In genomic region chr1:70090875-70091274, GRCh38 we compare ENCODE assay signal across 15 cellular contexts.
A peak's percentile ranks its signal among the peaks of the same experiment; 100 is the strongest.
DNase-seq lines count a peak whose midpoint lies in the region; ATAC-seq and TF ChIP-seq lines count a peak whose summit lies in the region.
"Had no signal": no experiment of that assay in that cellular context is flagged by ENCODE, and none has a peak within 500 bp of the region (broad histone marks: within the 10 kb centered on the region; RNA-seq: fewer than 3 reads in every experiment).

No MANE protein-coding gene starts in this region.

- ATAC-seq in GM18511 (IDR thresholded peaks at IDR 0.05; ENCODE audit: unreplicated experiment): no peak
- no peak for ATAC-seq in HG03045 (IDR thresholded peaks at IDR 0.05; ENCODE audit: unreplicated experiment)
- ATAC-seq: esophagus mucosa had no signal

- no peak overlapping the region for H3K23ac ChIP-seq in mesenchymal stem cell (ENCODE audit: low read length in 2 of 2)

- H2BK5ac ChIP-seq in mesenchymal stem cell (ENCODE audit: low read depth, low read length, poor library complexity, severe bottlenecking): peak overlapping the region; percentile 44

- H3K14ac ChIP-seq in mesenchymal stem cell (ENCODE audit: low read length in 2 of 2): no peak overlapping the region

- no peaks in the 10 kb centered on the region for H3K36me3 ChIP-seq in mesenchymal stem cell (ENCODE audit: control insufficient read depth in 1 of 2, insufficient read depth in 2 of 2, low read depth in 1 of 2, low read length in 2 of 2)
- H3K36me3 ChIP-seq in stomach: no peaks in the 10 kb centered on the region

- H2AFZ ChIP-seq in mesenchymal stem cell (ENCODE audit: low read depth, low read length): no peak overlapping the region

- H3K4me1 ChIP-seq in mesenchymal stem cell (ENCODE audit: control insufficient read depth, insufficient read depth, low read depth, low read length) (no peaks in the 10 kb centered on the region), stomach (no peaks in the 10 kb centered on the region)

- H3K27me3 ChIP-seq in mesenchymal stem cell (ENCODE audit: control insufficient read depth in 1 of 2, insufficient read depth in 1 of 2, low read length in 2 of 2) (no peaks in the 10 kb centered on the region), stomach (no peaks in the 10 kb centered on the region)

- WGBS in mesenchymal stem cell: 10% methylated on average over 2 of the region's 2 CpGs
- 84 to 86% (median 85%) methylated on average over 2 of the region's 2 CpGs for WGBS in stomach, 5 donors

- peak overlapping the region; percentile 66 for H3K27ac ChIP-seq in mesenchymal stem cell (ENCODE audit: low read length, poor library complexity, severe bottlenecking)
- H3K27ac ChIP-seq in stomach: no peak overlapping the region

- no peak for TF ChIP-seq POLR2A in stomach (IDR thresholded peaks at IDR 0.05)

- H2AK5ac ChIP-seq in mesenchymal stem cell (ENCODE audit: low read length, severe bottlenecking): no peak overlapping the region

- no peak overlapping the region for H3K4ac ChIP-seq in mesenchymal stem cell (ENCODE audit: low read depth in 1 of 2, low read length in 2 of 2)

- H2BK15ac ChIP-seq in mesenchymal stem cell (ENCODE audit: low read depth, poor library complexity, severe bottlenecking): no peak overlapping the region

- H3K9me3 ChIP-seq in mesenchymal stem cell (ENCODE audit: control insufficient read depth, low read length) (no peaks in the 10 kb centered on the region), stomach (no peaks in the 10 kb centered on the region)

- H4K91ac ChIP-seq in mesenchymal stem cell (ENCODE audit: low read length): no peak overlapping the region

- H3K18ac ChIP-seq in mesenchymal stem cell (ENCODE audit: low read depth in 1 of 2, low read length in 2 of 2): no peak overlapping the region

- no peak overlapping the region for H4K8ac ChIP-seq in mesenchymal stem cell (ENCODE audit: low read length)

- no peak overlapping the region for H2BK12ac ChIP-seq in mesenchymal stem cell (ENCODE audit: low read length in 2 of 2)

- DNase-seq in Daoy (ENCODE audit: low read depth) (peak; percentile 5), NCI-H69 (lab: John Stamatoyannopoulos, UW) (peak; percentile 82), cardiac fibroblast (ENCODE audit: low read depth in 2 of 2) (peak; percentile 51 to 91), mesenchymal stem cell (peak; percentile 59), GDM1 (lab: John Stamatoyannopoulos, UW) (no peak), stomach (no peak)
- DNase-seq: activated gamma-delta T cell treated with Interleukin-2 at 50 U/mL for 16 hours; cerebellar nuclear complex; DMS79 treated with DMSO at 0.1 percent for 48 hours; NCI-H1436; Right ventricle myocardium superior; stimulated activated CD4-positive, alpha-beta T cell treated with anti-CD3 and anti-CD28 coated beads, Interleukin-1b, Interleukin-23, amount 100 ng/mL, for 48 hours had no signal

- TF ChIP-seq CTCF in cardiac fibroblast (IDR thresholded peaks at IDR 0.05; ENCODE audit: low read depth, low read length): no peak
- no peak for TF ChIP-seq CTCF in stomach (IDR thresholded peaks at IDR 0.05)

- H3K79me1 ChIP-seq in mesenchymal stem cell (replicated peaks; ENCODE audit: low read length, poor library complexity, severe bottlenecking): no peaks in the 10 kb centered on the region

- H3K4me3 ChIP-seq in cardiac fibroblast (replicated peaks in 1 of 2; ENCODE audit: low read depth in 2 of 2, low read length in 2 of 2) (no peak overlapping the region), mesenchymal stem cell (ENCODE audit: insufficient read depth in 1 of 2, low read depth in 1 of 2, low read length in 2 of 2) (no peak overlapping the region), stomach (no peak overlapping the region)

- intact Hi-C loops in stomach (cut with DNase I; ENCODE audit: low total_unique reads): no loop called here

- no peak overlapping the region for H2BK120ac ChIP-seq in mesenchymal stem cell (ENCODE audit: low read depth, low read length)

- no peak for TF ChIP-seq EP300 in stomach (IDR thresholded peaks at IDR 0.05)

- no peak overlapping the region for H3K9ac ChIP-seq in mesenchymal stem cell (ENCODE audit: low read length)

- no peak overlapping the region for H3K4me2 ChIP-seq in mesenchymal stem cell (ENCODE audit: low read length, poor library complexity, severe bottlenecking)

Comparison
In these comparisons a context has a peak if more than half of its experiments do, and no peak if none do; other contexts are left out.
1. DNase-seq: peak in Daoy (single experiment), NCI-H69 (single experiment), cardiac fibroblast (2 of 2) and mesenchymal stem cell (single experiment); none in GDM1 (single experiment) and stomach (single experiment).